In the genomic region with DNA sequence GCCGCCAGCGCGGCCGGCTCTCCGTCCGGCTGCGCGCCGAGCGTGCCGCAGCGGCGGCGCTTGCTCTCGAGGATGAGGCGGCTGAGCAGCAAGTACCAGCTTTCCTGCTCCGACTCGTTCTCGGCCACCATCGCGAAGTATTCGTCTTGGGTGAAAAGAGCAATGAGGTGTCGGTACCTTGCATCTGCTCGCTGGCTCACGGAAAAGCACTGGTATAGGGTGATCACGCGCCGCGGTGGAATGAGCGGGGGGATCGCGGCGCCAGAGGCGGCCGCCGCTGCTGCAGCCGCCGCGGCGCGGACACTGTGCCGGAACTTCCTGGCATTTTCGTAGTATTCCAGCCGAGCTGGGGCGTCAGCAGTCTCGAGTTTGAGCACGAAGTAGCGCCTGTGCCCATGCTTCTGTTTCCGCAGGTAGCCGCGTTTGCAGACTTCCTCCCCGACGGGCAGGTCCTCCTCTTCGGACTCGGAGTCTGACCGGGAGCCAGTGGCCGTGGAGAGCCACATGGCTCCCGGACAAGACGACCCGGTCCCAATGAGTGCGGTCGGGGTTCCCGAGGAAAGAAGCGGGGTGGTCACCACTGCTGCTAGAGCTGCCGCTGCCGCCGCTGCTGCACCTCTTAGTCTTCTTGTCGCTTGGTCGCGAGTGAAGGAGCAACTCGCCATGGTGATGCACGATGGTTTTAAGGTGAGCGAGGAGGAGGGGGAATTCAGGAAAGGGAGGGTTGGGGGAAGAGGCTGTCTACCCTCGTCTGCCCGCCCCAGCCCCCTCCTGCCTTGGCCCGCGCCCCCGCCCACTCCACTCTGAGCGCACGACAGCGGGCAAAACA, we compare ENCODE assay signal across 2 cellular contexts.
TF ChIP-seq lines count a peak whose summit lies in the region.

No MANE protein-coding gene starts in this region.

TF ChIP-seq in H1, 55 proteins besides CTCF, POLR2A, EP300 and RAD21:
- TF ChIP-seq MAFK (IDR thresholded peaks at IDR 0.05; ENCODE audit: low read depth, low read length) = no peak
- TF ChIP-seq KDM1A (IDR thresholded peaks at IDR 0.05; ENCODE audit: borderline replicate concordance, low read length) = no peak
- 0 out of 2 replicates have a peak, but pooled peaks have one; percentile 30 for TF ChIP-seq PHF8 (conservative IDR thresholded peaks at IDR 0.05; ENCODE audit: low read depth, low read length)
- peak; percentile 41 for TF ChIP-seq SUZ12 (IDR thresholded peaks at IDR 0.05; ENCODE audit: low read length)
- no peak for TF ChIP-seq KDM5A (IDR thresholded peaks at IDR 0.05; ENCODE audit: low read length)
- TF ChIP-seq, protein P1, sequence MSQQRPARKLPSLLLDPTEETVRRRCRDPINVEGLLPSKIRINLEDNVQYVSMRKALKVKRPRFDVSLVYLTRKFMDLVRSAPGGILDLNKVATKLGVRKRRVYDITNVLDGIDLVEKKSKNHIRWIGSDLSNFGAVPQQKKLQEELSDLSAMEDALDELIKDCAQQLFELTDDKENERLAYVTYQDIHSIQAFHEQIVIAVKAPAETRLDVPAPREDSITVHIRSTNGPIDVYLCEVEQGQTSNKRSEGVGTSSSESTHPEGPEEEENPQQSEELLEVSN (IDR thresholded peaks at IDR 0.05) = peak; percentile 23
- peak; percentile 54 for TF ChIP-seq KDM4A (IDR thresholded peaks at IDR 0.05; ENCODE audit: low read depth, low read length, severe bottlenecking)

TF ChIP-seq in neural cell, 6 proteins besides CTCF, POLR2A, EP300 and RAD21:
- no peak for TF ChIP-seq POLR2AphosphoS5 (IDR thresholded peaks at IDR 0.05)
- no peak for TF ChIP-seq TAF1 (IDR thresholded peaks at IDR 0.05; ENCODE audit: low read depth)
- TF ChIP-seq EZH2 (IDR thresholded peaks at IDR 0.05; ENCODE audit: borderline replicate concordance, insufficient read depth, low read length, poor library complexity, severe bottlenecking) = no peak
- TF ChIP-seq SMC3 (conservative IDR thresholded peaks at IDR 0.05; ENCODE audit: poor library complexity) = no peak
- TF ChIP-seq, protein P2, sequence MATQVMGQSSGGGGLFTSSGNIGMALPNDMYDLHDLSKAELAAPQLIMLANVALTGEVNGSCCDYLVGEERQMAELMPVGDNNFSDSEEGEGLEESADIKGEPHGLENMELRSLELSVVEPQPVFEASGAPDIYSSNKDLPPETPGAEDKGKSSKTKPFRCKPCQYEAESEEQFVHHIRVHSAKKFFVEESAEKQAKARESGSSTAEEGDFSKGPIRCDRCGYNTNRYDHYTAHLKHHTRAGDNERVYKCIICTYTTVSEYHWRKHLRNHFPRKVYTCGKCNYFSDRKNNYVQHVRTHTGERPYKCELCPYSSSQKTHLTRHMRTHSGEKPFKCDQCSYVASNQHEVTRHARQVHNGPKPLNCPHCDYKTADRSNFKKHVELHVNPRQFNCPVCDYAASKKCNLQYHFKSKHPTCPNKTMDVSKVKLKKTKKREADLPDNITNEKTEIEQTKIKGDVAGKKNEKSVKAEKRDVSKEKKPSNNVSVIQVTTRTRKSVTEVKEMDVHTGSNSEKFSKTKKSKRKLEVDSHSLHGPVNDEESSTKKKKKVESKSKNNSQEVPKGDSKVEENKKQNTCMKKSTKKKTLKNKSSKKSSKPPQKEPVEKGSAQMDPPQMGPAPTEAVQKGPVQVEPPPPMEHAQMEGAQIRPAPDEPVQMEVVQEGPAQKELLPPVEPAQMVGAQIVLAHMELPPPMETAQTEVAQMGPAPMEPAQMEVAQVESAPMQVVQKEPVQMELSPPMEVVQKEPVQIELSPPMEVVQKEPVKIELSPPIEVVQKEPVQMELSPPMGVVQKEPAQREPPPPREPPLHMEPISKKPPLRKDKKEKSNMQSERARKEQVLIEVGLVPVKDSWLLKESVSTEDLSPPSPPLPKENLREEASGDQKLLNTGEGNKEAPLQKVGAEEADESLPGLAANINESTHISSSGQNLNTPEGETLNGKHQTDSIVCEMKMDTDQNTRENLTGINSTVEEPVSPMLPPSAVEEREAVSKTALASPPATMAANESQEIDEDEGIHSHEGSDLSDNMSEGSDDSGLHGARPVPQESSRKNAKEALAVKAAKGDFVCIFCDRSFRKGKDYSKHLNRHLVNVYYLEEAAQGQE (IDR thresholded peaks at IDR 0.05; ENCODE audit: borderline replicate concordance) = no peak
- TF ChIP-seq MXI1 (conservative IDR thresholded peaks at IDR 0.05; ENCODE audit: poor library complexity, severe bottlenecking) = no peak
